15 cellular contexts compared by ENCODE assay signal in genomic region chr1:74517599-74518051, GRCh38. TPM values are rescaled to one million over a fixed set of nuclear protein-coding genes. Genes with fewer than 3 reads are reported as not detected.
DNase-seq lines count a peak whose midpoint lies in the region; ATAC-seq, FAIRE-seq and TF ChIP-seq lines count a peak whose summit lies in the region.
"Had no signal": no experiment of that assay in that cellular context is flagged by ENCODE, and none has a peak within 500 bp of the region (broad histone marks: within the 10 kb centered on the region; RNA-seq: fewer than 3 reads in every experiment).

No MANE protein-coding gene starts in this region.

- 58% methylated on average over 6 of the region's 6 CpGs for WGBS in SK-N-SH (ENCODE audit: low lambda C conversion rate)
- WGBS in endodermal cell (ENCODE audit: insufficient coverage in 1 of 2, insufficient read length in 1 of 2), 2 experiments = 94 to 98% methylated on average over 4 to 6 of the region's 6 CpGs

- no peaks in the 10 kb centered on the region for H4K20me1 ChIP-seq in SK-N-SH (ENCODE audit: insufficient read depth)

- no peaks in the 10 kb centered on the region for H3K9me2 ChIP-seq in SK-N-SH

- TF ChIP-seq RAD21 in SK-N-SH (IDR thresholded peaks at IDR 0.05; ENCODE audit: low read length) = no peak

- H3K9ac ChIP-seq in SK-N-SH = no peak overlapping the region
- H3K9ac ChIP-seq in endodermal cell (ENCODE audit: extremely low read depth, low read length, poor library complexity, severe bottlenecking) = no peak overlapping the region

- H3K27me3 ChIP-seq in SK-N-SH (ENCODE audit: insufficient read depth) (no peaks in the 10 kb centered on the region), endodermal cell (ENCODE audit: control insufficient read depth, insufficient read depth, low read length, poor library complexity, severe bottlenecking) (no peaks in the 10 kb centered on the region)
- H3K27me3 ChIP-seq: upper lobe of left lung had no signal

- peak; percentile 59 for FAIRE-seq in GM18507 (lab: Jason Lieb, UNC)

- no peak for TF ChIP-seq EP300 in SK-N-SH (IDR thresholded peaks at IDR 0.05; ENCODE audit: borderline replicate concordance in 1 of 2, low read depth in 1 of 2, low read length in 1 of 2)

- no peaks in the 10 kb centered on the region; a peak in 1 of 4 replicates for H3K4me1 ChIP-seq in SK-N-SH (ENCODE audit: control insufficient read depth in 1 of 2, insufficient read depth in 2 of 2, low read depth in 1 of 2, low read length in 1 of 2)
- no peaks in the 10 kb centered on the region for H3K4me1 ChIP-seq in endodermal cell (ENCODE audit: control insufficient read depth, insufficient read depth, low read length)
- H3K4me1 ChIP-seq: upper lobe of left lung had no signal

- no peak overlapping the region for H3K4me3 Mint-ChIP-seq in endodermal cell
- H3K4me3 Mint-ChIP-seq: activated naive CD8-positive, alpha-beta T cell treated with anti-CD3 and anti-CD28 coated beads, Interleukin-2, amount 10 ng/mL, durations not matched to agents 7 days and 5 days; dendritic cell treated with granulocyte-macrophage colony-stimulating factor and Interleukin-4, amounts not matched to agents 40 ng/mL and 50 ng/mL, for 4 days; H9; immature natural killer cell; T-cell had no signal

- TF ChIP-seq CTCF in SK-N-SH (IDR thresholded peaks at IDR 0.05) = no peak
- TF ChIP-seq CTCF in endodermal cell (conservative IDR thresholded peaks at IDR 0.05) = no peak

- H3F3A ChIP-seq in SK-N-SH (replicated peaks; ENCODE audit: insufficient read depth) = no peaks in the 10 kb centered on the region

- no peaks in the 10 kb centered on the region for H3K27me3 Mint-ChIP-seq in endodermal cell (ENCODE audit: insufficient read depth)
- H3K27me3 Mint-ChIP-seq: dendritic cell treated with granulocyte-macrophage colony-stimulating factor and Interleukin-4, amounts not matched to agents 40 ng/mL and 50 ng/mL, for 4 days had no signal

- H3K36me3 Mint-ChIP-seq in endodermal cell (ENCODE audit: low read depth) = no peaks in the 10 kb centered on the region
- H3K36me3 Mint-ChIP-seq: activated naive CD8-positive, alpha-beta T cell treated with anti-CD3 and anti-CD28 coated beads, Interleukin-2, amount 10 ng/mL, durations not matched to agents 7 days and 5 days; immature natural killer cell; T-cell had no signal

- H3K27ac Mint-ChIP-seq in endodermal cell = no peak overlapping the region
- H3K27ac Mint-ChIP-seq: activated naive CD8-positive, alpha-beta T cell treated with anti-CD3 and anti-CD28 coated beads, Interleukin-2, amount 10 ng/mL, durations not matched to agents 7 days and 5 days; dendritic cell treated with granulocyte-macrophage colony-stimulating factor and Interleukin-4, amounts not matched to agents 40 ng/mL and 50 ng/mL, for 4 days; H9; immature natural killer cell; T-cell had no signal

- H3K9me3 Mint-ChIP-seq in endodermal cell = no peaks in the 10 kb centered on the region
- H3K9me3 Mint-ChIP-seq: activated naive CD8-positive, alpha-beta T cell treated with anti-CD3 and anti-CD28 coated beads, Interleukin-2, amount 10 ng/mL, durations not matched to agents 7 days and 5 days; dendritic cell treated with granulocyte-macrophage colony-stimulating factor and Interleukin-4, amounts not matched to agents 40 ng/mL and 50 ng/mL, for 4 days; H9; T-cell had no signal

- POLR2A ChIA-PET in SK-N-SH (lab: Yijun Ruan, JAX) = no interaction called here

- no peak overlapping the region for H2AFZ ChIP-seq in SK-N-SH (ENCODE audit: low read depth)

- no peak overlapping the region for H3K27ac ChIP-seq in SK-N-SH (ENCODE audit: low read depth in 2 of 2, low read length in 1 of 2)
- H3K27ac ChIP-seq in endodermal cell (ENCODE audit: low read depth, low read length) = no peak overlapping the region
- H3K27ac ChIP-seq: upper lobe of left lung had no signal

- DNase-seq in GM18507 (ENCODE audit: extremely low spot score, insufficient read length, low read depth) = no peak
- no peak for DNase-seq in activated CD4-positive, alpha-beta T cell treated with anti-CD3 and anti-CD28 coated beads, Interleukin-2, amount 50 U/mL, for 4 hours
- DNase-seq in SKM-1 treated with dmso at 0.1 percent for 144 hours (lab: John Stamatoyannopoulos, UW; ENCODE audit: unreplicated experiment) = no peak
- DNase-seq in SK-N-SH = no peak
- DNase-seq in endodermal cell = no peak
- DNase-seq: activated naive CD8-positive, alpha-beta T cell treated with anti-CD3 and anti-CD28 coated beads, Interleukin-2, amount 10 ng/mL, durations not matched to agents 7 days and 5 days; H9; immature natural killer cell; NCI-H2029 treated with DMSO at 0.1 percent for 48 hours; T-cell; upper lobe of left lung had no signal

- no peak overlapping the region for H3K4me3 ChIP-seq in SK-N-SH (ENCODE audit: low read depth in 2 of 2, low read length in 1 of 2)
- H3K4me3 ChIP-seq in endodermal cell (ENCODE audit: low read length) = no peak overlapping the region
- H3K4me3 ChIP-seq: upper lobe of left lung had no signal

- H3K4me2 ChIP-seq in SK-N-SH = no peak overlapping the region

- ATAC-seq in GM19467 (IDR thresholded peaks at IDR 0.05; ENCODE audit: unreplicated experiment) (peak; percentile 79), HG02852 (IDR thresholded peaks at IDR 0.05; ENCODE audit: unreplicated experiment) (peak; percentile 84), HG03558 (IDR thresholded peaks at IDR 0.05; ENCODE audit: extremely low read depth, unreplicated experiment) (peak; percentile 82)
- ATAC-seq: T-cell had no signal

- H3K79me2 ChIP-seq in SK-N-SH (ENCODE audit: insufficient read depth) = no peaks in the 10 kb centered on the region

- H3K9me3 ChIP-seq in SK-N-SH (no peaks in the 10 kb centered on the region), endodermal cell (ENCODE audit: control insufficient read depth, low read length) (no peaks in the 10 kb centered on the region)
- H3K9me3 ChIP-seq: upper lobe of left lung had no signal

- CTCF ChIA-PET in SK-N-SH (lab: Yijun Ruan, JAX) = interaction anchor here (1.0 to 1.2 kb wide), 2 partner anchors 11 to 216 kb away, joined by 3 read pairs; partner anchors contain the start of genes CRYZ and TYW3

- H3K36me3 ChIP-seq in SK-N-SH (replicated peaks in 1 of 2; ENCODE audit: control insufficient read depth in 1 of 2, insufficient read depth in 2 of 2, low read length in 1 of 2) (no peaks in the 10 kb centered on the region), endodermal cell (ENCODE audit: control insufficient read depth, insufficient read depth, low read length) (no peaks in the 10 kb centered on the region)
- H3K36me3 ChIP-seq: upper lobe of left lung had no signal

- H3K4me1 Mint-ChIP-seq in endodermal cell = no peaks in the 10 kb centered on the region
- H3K4me1 Mint-ChIP-seq: activated naive CD8-positive, alpha-beta T cell treated with anti-CD3 and anti-CD28 coated beads, Interleukin-2, amount 10 ng/mL, durations not matched to agents 7 days and 5 days; immature natural killer cell; T-cell had no signal

TF ChIP-seq in SK-N-SH, 30 proteins besides CTCF, POLR2A, EP300 and RAD21:
- TF ChIP-seq TEAD4 (IDR thresholded peaks at IDR 0.05; ENCODE audit: borderline replicate concordance, insufficient read depth) = no peak
- no peak for TF ChIP-seq GABPA (IDR thresholded peaks at IDR 0.05; ENCODE audit: low read depth)
- no peak for TF ChIP-seq NFIC (IDR thresholded peaks at IDR 0.05; ENCODE audit: borderline replicate concordance)
- TF ChIP-seq MEF2A (IDR thresholded peaks at IDR 0.05; ENCODE audit: borderline replicate concordance, low read depth) = no peak

RNA-seq across cellular contexts. Expression of gene LRRC53, which starts 5.2 kb away (rescaled TPM):
- not detected in 2 replicates for polyA plus RNA-seq in SK-N-SH (2012; rRNA removed)
- polyA plus RNA-seq in SK-N-SH (2012; cell fraction: cytosol; rRNA removed) = not detected in 2 replicates
- 0.01 TPM in 1 of 2 replicates, not detected in the other for polyA plus RNA-seq in SK-N-SH (2012; cell fraction: nucleus; rRNA removed)
- total RNA-seq in endodermal cell = not detected
- 0.14 TPM for polyA plus RNA-seq in endodermal cell (2013, experiment 1 of 2)
- polyA plus RNA-seq in endodermal cell (2013, experiment 2 of 2) = 0.08 TPM
- total RNA-seq: activated naive CD8-positive, alpha-beta T cell treated with anti-CD3 and anti-CD28 coated beads, Interleukin-2, amount 10 ng/mL, durations not matched to agents 7 days and 5 days; H9; T-cell; upper lobe of left lung had no signal
- polyA plus RNA-seq: immature natural killer cell had no signal
